In genomic region chr11:117972589-117973445, GRCh38 we compare ENCODE assay signal across 11 cellular contexts. TPM values are rescaled to one million over a fixed set of nuclear protein-coding genes. Genes with fewer than 3 reads are reported as not detected.
DNase-seq lines count a peak whose midpoint lies in the region; ATAC-seq and TF ChIP-seq lines count a peak whose summit lies in the region.
"Had no signal": no experiment of that assay in that cellular context is flagged by ENCODE, and none has a peak within 500 bp of the region (broad histone marks: within the 10 kb centered on the region; RNA-seq: fewer than 3 reads in every experiment).

No MANE protein-coding gene starts in this region.

- H3K4me3 Mint-ChIP-seq in activated naive CD8-positive, alpha-beta T cell treated with anti-CD3 and anti-CD28 coated beads, Interleukin-2, amount 10 ng/mL, durations not matched to agents 7 days and 5 days = peak overlapping the region; percentile 29
- no peak overlapping the region for H3K4me3 Mint-ChIP-seq in neural crest cell
- H3K4me3 Mint-ChIP-seq: HFFc6 had no signal

- POLR2A ChIA-PET in activated naive CD8-positive, alpha-beta T cell treated with anti-CD3 and anti-CD28 coated beads, Interleukin-2, amount 10 ng/mL, durations not matched to agents 7 days and 5 days (lab: Charles Lee) = interaction anchor here (1.0 to 6.6 kb wide), 3 partner anchors 15 to 29 kb away, joined by 3 to 64 read pairs (median 35); partner anchors contain the start of gene IL10RA

- ATAC-seq in activated naive CD8-positive, alpha-beta T cell treated with anti-CD3 and anti-CD28 coated beads, Interleukin-2, amount 10 ng/mL, durations not matched to agents 7 days and 5 days (ENCODE audit: low read depth) = no peak
- no peak for ATAC-seq in HG03571 (IDR thresholded peaks at IDR 0.05; ENCODE audit: unreplicated experiment)

- H3K27me3 Mint-ChIP-seq in activated naive CD8-positive, alpha-beta T cell treated with anti-CD3 and anti-CD28 coated beads, Interleukin-2, amount 10 ng/mL, durations not matched to agents 7 days and 5 days = no peaks in the 10 kb centered on the region
- H3K27me3 Mint-ChIP-seq in neural crest cell (ENCODE audit: low read depth) = no peaks in the 10 kb centered on the region

- H3K36me3 Mint-ChIP-seq in activated naive CD8-positive, alpha-beta T cell treated with anti-CD3 and anti-CD28 coated beads, Interleukin-2, amount 10 ng/mL, durations not matched to agents 7 days and 5 days = peaks cover 31% of the 10 kb centered on the region
- no peaks in the 10 kb centered on the region for H3K36me3 Mint-ChIP-seq in neural crest cell (ENCODE audit: low read depth)

- H3K4me1 Mint-ChIP-seq in activated naive CD8-positive, alpha-beta T cell treated with anti-CD3 and anti-CD28 coated beads, Interleukin-2, amount 10 ng/mL, durations not matched to agents 7 days and 5 days = peaks cover 79% of the 10 kb centered on the region
- peaks cover 5% of the 10 kb centered on the region for H3K4me1 Mint-ChIP-seq in neural crest cell

- TF ChIP-seq CTCF in neural crest cell (conservative IDR thresholded peaks at IDR 0.05) = no peak

- DNase-seq in NCI-H2107 treated with DMSO at 0.1 percent for 48 hours (lab: John Stamatoyannopoulos, UW; ENCODE audit: unreplicated experiment) (peak; percentile 26), NCI-H2107 (lab: John Stamatoyannopoulos, UW) (no peak), NCI-H146 treated with DMSO at 0.1 percent for 48 hours (lab: John Stamatoyannopoulos, UW; ENCODE audit: unreplicated experiment) (peak; percentile 48), neural crest cell (ENCODE audit: low read depth, low spot score) (no peak), NK-92 (lab: John Stamatoyannopoulos, UW; ENCODE audit: unreplicated experiment) (no peak), NCI-H1930 (lab: John Stamatoyannopoulos, UW) (no peak)
- DNase-seq in activated naive CD8-positive, alpha-beta T cell treated with anti-CD3 and anti-CD28 coated beads, Interleukin-2, amount 10 ng/mL, durations not matched to agents 7 days and 5 days = no peak
- DNase-seq: HFFc6, lower lobe of right lung had no signal

- H3K9me3 Mint-ChIP-seq in activated naive CD8-positive, alpha-beta T cell treated with anti-CD3 and anti-CD28 coated beads, Interleukin-2, amount 10 ng/mL, durations not matched to agents 7 days and 5 days = peaks cover 3% of the 10 kb centered on the region
- no peaks in the 10 kb centered on the region for H3K9me3 Mint-ChIP-seq in neural crest cell
- H3K9me3 Mint-ChIP-seq: HFFc6 had no signal

- H3K27ac Mint-ChIP-seq in activated naive CD8-positive, alpha-beta T cell treated with anti-CD3 and anti-CD28 coated beads, Interleukin-2, amount 10 ng/mL, durations not matched to agents 7 days and 5 days = peak overlapping the region; percentile 74
- peak overlapping the region; percentile 35 for H3K27ac Mint-ChIP-seq in neural crest cell (ENCODE audit: unreplicated experiment)
- H3K27ac Mint-ChIP-seq: HFFc6 had no signal

RNA-seq across cellular contexts. Expression of gene IL10RA, which starts 13.4 kb away (rescaled TPM):
- total RNA-seq in activated naive CD8-positive, alpha-beta T cell treated with anti-CD3 and anti-CD28 coated beads, Interleukin-2, amount 10 ng/mL, durations not matched to agents 7 days and 5 days = 100 to 1,000 TPM; 304 TPM
- 0.37 and 0.48 TPM in 2 replicates for total RNA-seq in neural crest cell
- total RNA-seq: HFFc6 had no signal

RNA-seq across cellular contexts. Expression of gene TMPRSS13, which starts 43.6 kb away (rescaled TPM):
- total RNA-seq in activated naive CD8-positive, alpha-beta T cell treated with anti-CD3 and anti-CD28 coated beads, Interleukin-2, amount 10 ng/mL, durations not matched to agents 7 days and 5 days = 1 to 10 TPM; 2.7 to 5.0 TPM
- total RNA-seq in neural crest cell = 0.34 TPM in 1 of 2 replicates, not detected in the other
- total RNA-seq: HFFc6, skeletal muscle tissue had no signal

Comparison
In these comparisons a context has a peak if more than half of its experiments do, and no peak if none do; other contexts are left out.
1. DNase-seq: peak in NCI-H2107 treated with DMSO at 0.1 percent for 48 hours (single experiment) and NCI-H146 treated with DMSO at 0.1 percent for 48 hours (single experiment); none in NCI-H2107 (single experiment), activated naive CD8-positive, alpha-beta T cell treated with anti-CD3 and anti-CD28 coated beads, Interleukin-2, amount 10 ng/mL, durations not matched to agents 7 days and 5 days (single experiment), neural crest cell (single experiment), NK-92 (single experiment) and NCI-H1930 (0 of 2).
2. RNA of gene IL10RA, which starts 13.4 kb away (total RNA-seq): 304 TPM in activated naive CD8-positive, alpha-beta T cell treated with anti-CD3 and anti-CD28 coated beads, Interleukin-2, amount 10 ng/mL, durations not matched to agents 7 days and 5 days; 0.37 to 0.48 TPM in neural crest cell; every median in the first group is over 100 times any median in the second.